ENCODE assay signal across 8 cellular contexts in genomic region chr12:124545508-124546418, GRCh38. TPM values are rescaled to one million over a fixed set of nuclear protein-coding genes. Genes with fewer than 3 reads are reported as not detected.
A peak's percentile ranks its signal among the peaks of the same experiment; 100 is the strongest.
DNase-seq lines count a peak whose midpoint lies in the region; ATAC-seq and TF ChIP-seq lines count a peak whose summit lies in the region.

No MANE protein-coding gene starts in this region.

- no peaks in the 10 kb centered on the region for H3K27me3 ChIP-seq in DOHH2 (ENCODE audit: control insufficient read depth, low read length)

- CTCF ChIA-PET in HEK293T (lab: Yijun Ruan, JAX), result no interaction called here

- peaks cover 64% of the 10 kb centered on the region for H3K4me1 Mint-ChIP-seq in activated T-cell treated with anti-CD3 and anti-CD28 coated beads, Interleukin-2, amount 50 U/mL, for 72 hours (ENCODE audit: low read depth)
- H3K4me1 Mint-ChIP-seq in natural killer cell treated with Interleukin-12 subunit alpha and Interleukin-12 subunit beta and Interleukin-15 and Interleukin-18, amount 100 ng/mL, for 72 hours (ENCODE audit: low read depth in 2 of 2), result peaks cover 26% of the 10 kb centered on the region in 2 donors

- POLR2A ChIA-PET in HEK293T (lab: Yijun Ruan, JAX), result interaction anchor here (1.0 kb wide), 1 partner anchor 27 kb away, joined by 4 read pairs; no protein-coding TSS in a partner anchor

- peaks cover 92% of the 10 kb centered on the region for H3K79me2 ChIP-seq in DOHH2 (ENCODE audit: control insufficient read depth, low read length)

- no peaks in the 10 kb centered on the region for H3K9me3 Mint-ChIP-seq in activated T-cell treated with anti-CD3 and anti-CD28 coated beads, Interleukin-2, amount 50 U/mL, for 72 hours
- no peaks in the 10 kb centered on the region for H3K9me3 Mint-ChIP-seq in natural killer cell treated with Interleukin-12 subunit alpha and Interleukin-12 subunit beta and Interleukin-15 and Interleukin-18, amount 100 ng/mL, for 72 hours

- no peak for TF ChIP-seq CTCF in DOHH2 (IDR thresholded peaks at IDR 0.05; ENCODE audit: low read depth, low read length, poor library complexity, severe bottlenecking)

- peaks cover 50% of the 10 kb centered on the region for H4K20me1 ChIP-seq in DOHH2 (ENCODE audit: control insufficient read depth, insufficient read depth, low read depth, low read length)

- H3K4me3 Mint-ChIP-seq in activated T-cell treated with anti-CD3 and anti-CD28 coated beads, Interleukin-2, amount 50 U/mL, for 72 hours, result peak overlapping the region; percentile 62 to 73
- peak overlapping the region; percentile 54 for H3K4me3 Mint-ChIP-seq in natural killer cell treated with Interleukin-12 subunit alpha and Interleukin-12 subunit beta and Interleukin-15 and Interleukin-18, amount 100 ng/mL, for 72 hours

- peaks cover 4% of the 10 kb centered on the region; the same call in 1 of the 2 replicates for H3F3A ChIP-seq in DOHH2 (ENCODE audit: control insufficient read depth, insufficient read depth)

- H3K4me3 ChIP-seq in DOHH2 (ENCODE audit: low read length), result peak overlapping the region; percentile 9; the same call in 1 of the 2 replicates

- no peaks in the 10 kb centered on the region for H3K9me3 ChIP-seq in DOHH2 (ENCODE audit: control insufficient read depth, insufficient read depth, low read length)

- no peak overlapping the region for H3K27ac Mint-ChIP-seq in activated T-cell treated with anti-CD3 and anti-CD28 coated beads, Interleukin-2, amount 50 U/mL, for 72 hours
- H3K27ac Mint-ChIP-seq in natural killer cell treated with Interleukin-12 subunit alpha and Interleukin-12 subunit beta and Interleukin-15 and Interleukin-18, amount 100 ng/mL, for 72 hours, result peak overlapping the region; percentile 22 to 76

- H3K4me2 ChIP-seq in DOHH2 (ENCODE audit: low read length), result peak overlapping the region; percentile 20

- peak; percentile 78 to 85 for DNase-seq in activated T-cell treated with anti-CD3 and anti-CD28 coated beads, Interleukin-2, amount 50 U/mL, for 72 hours
- peak; percentile 81 for DNase-seq in natural killer cell treated with Interleukin-12 subunit alpha and Interleukin-12 subunit beta and Interleukin-15 and Interleukin-18, amount 100 ng/mL, for 72 hours (ENCODE audit: low spot score)
- DNase-seq in NCI-H748 treated with DMSO at 0.1 percent for 48 hours (lab: John Stamatoyannopoulos, UW) (no peak), HEK293T (ENCODE audit: extremely low spot score) (no peak), pons (ENCODE audit: low spot score) (no peak)

- peaks cover 56% of the 10 kb centered on the region for H3K4me1 ChIP-seq in DOHH2 (ENCODE audit: control insufficient read depth, low read length)

- H3K27ac ChIP-seq in DOHH2 (ENCODE audit: low read depth, low read length), result no peak overlapping the region

- no peaks in the 10 kb centered on the region for H3K9me2 ChIP-seq in DOHH2 (replicated peaks; ENCODE audit: control insufficient read depth, low read length)

- H3K27me3 Mint-ChIP-seq in activated T-cell treated with anti-CD3 and anti-CD28 coated beads, Interleukin-2, amount 50 U/mL, for 72 hours (ENCODE audit: low read depth), result no peaks in the 10 kb centered on the region
- H3K27me3 Mint-ChIP-seq in natural killer cell treated with Interleukin-12 subunit alpha and Interleukin-12 subunit beta and Interleukin-15 and Interleukin-18, amount 100 ng/mL, for 72 hours, result no peaks in the 10 kb centered on the region

- ATAC-seq in GM21390 (IDR thresholded peaks at IDR 0.05; ENCODE audit: unreplicated experiment) (peak; percentile 86), HG03565 (IDR thresholded peaks at IDR 0.05; ENCODE audit: unreplicated experiment) (peak; percentile 79)
- peak; percentile 90 for ATAC-seq in activated T-cell treated with anti-CD3 and anti-CD28 coated beads, Interleukin-2, amount 50 U/mL, for 72 hours (replicated peaks in 1 of 2)
- peak; percentile 95 to 96 for ATAC-seq in natural killer cell treated with Interleukin-12 subunit alpha and Interleukin-12 subunit beta and Interleukin-15 and Interleukin-18, amount 100 ng/mL, for 72 hours

- H3K36me3 Mint-ChIP-seq in activated T-cell treated with anti-CD3 and anti-CD28 coated beads, Interleukin-2, amount 50 U/mL, for 72 hours (ENCODE audit: insufficient read depth in 2 of 2), result no peaks in the 10 kb centered on the region
- H3K36me3 Mint-ChIP-seq in natural killer cell treated with Interleukin-12 subunit alpha and Interleukin-12 subunit beta and Interleukin-15 and Interleukin-18, amount 100 ng/mL, for 72 hours, result no peaks in the 10 kb centered on the region

- H3K36me3 ChIP-seq in DOHH2 (ENCODE audit: control insufficient read depth, low read length), result no peaks in the 10 kb centered on the region

TF ChIP-seq in HEK293T, 16 proteins besides CTCF, POLR2A, EP300 and RAD21:
- TF ChIP-seq SUZ12 (IDR thresholded peaks at IDR 0.05) (no peak), ZNF384 (IDR thresholded peaks at IDR 0.05) (no peak), ARNT (IDR thresholded peaks at IDR 0.05) (no peak), SP1 (IDR thresholded peaks at IDR 0.05) (no peak), HDGF (IDR thresholded peaks at IDR 0.05; ENCODE audit: borderline replicate concordance) (no peak), FOXA1 (IDR thresholded peaks at IDR 0.05) (no peak), L3MBTL2 (conservative IDR thresholded peaks at IDR 0.05) (no peak), FOXK2 (IDR thresholded peaks at IDR 0.05) (no peak), FOXM1 (IDR thresholded peaks at IDR 0.05; ENCODE audit: borderline replicate concordance) (no peak), TARDBP (IDR thresholded peaks at IDR 0.05) (no peak), NFRKB (IDR thresholded peaks at IDR 0.05) (no peak), CTBP1 (IDR thresholded peaks at IDR 0.05; ENCODE audit: borderline replicate concordance) (no peak), LEF1 (IDR thresholded peaks at IDR 0.05; ENCODE audit: borderline replicate concordance) (no peak), ELF4 (IDR thresholded peaks at IDR 0.05) (no peak), PKNOX1 (IDR thresholded peaks at IDR 0.05) (no peak), BHLHE40 (IDR thresholded peaks at IDR 0.05; ENCODE audit: borderline replicate concordance) (no peak)

RNA-seq across cellular contexts. Expression of gene NCOR2, which starts 21.6 kb away (rescaled TPM):
- 100 to 1,000 TPM; 125 to 142 TPM for total RNA-seq in activated T-cell treated with anti-CD3 and anti-CD28 coated beads, Interleukin-2, amount 50 U/mL, for 72 hours
- total RNA-seq in natural killer cell treated with Interleukin-12 subunit alpha and Interleukin-12 subunit beta and Interleukin-15 and Interleukin-18, amount 100 ng/mL, for 72 hours, result 100 to 1,000 TPM in 1 of 2 donors, 10 to 100 TPM in 1; 80.8 to 133 TPM

Comparison
In these comparisons a context has a peak if more than half of its experiments do, and no peak if none do; other contexts are left out.
1. DNase-seq: peak in activated T-cell treated with anti-CD3 and anti-CD28 coated beads, Interleukin-2, amount 50 U/mL, for 72 hours (2 of 2) and natural killer cell treated with Interleukin-12 subunit alpha and Interleukin-12 subunit beta and Interleukin-15 and Interleukin-18, amount 100 ng/mL, for 72 hours (single experiment); none in NCI-H748 treated with DMSO at 0.1 percent for 48 hours (single experiment), HEK293T (single experiment) and pons (single experiment).
2. Peak in every context shown above with its lines, with median percentiles within 50 percentile points of each other: ATAC-seq.